ENCODE assay signal across 18 cellular contexts in genomic region chr18:8037296-8037695, GRCh38.
DNase-seq lines count a peak whose midpoint lies in the region; ATAC-seq and TF ChIP-seq lines count a peak whose summit lies in the region.
"Had no signal": no experiment of that assay in that cellular context is flagged by ENCODE, and none has a peak within 500 bp of the region (broad histone marks: within the 10 kb centered on the region; RNA-seq: fewer than 3 reads in every experiment).

No MANE protein-coding gene starts in this region.

- H3K4me3 ChIP-seq in thyroid gland (replicated peaks in 1 of 3) (no peak overlapping the region), heart left ventricle (no peak overlapping the region)
- H3K4me3 ChIP-seq: BLaER1, GM23248 had no signal

- H3K27ac ChIP-seq in thyroid gland: peak overlapping the region; percentile 44 to 45 (median 44)
- no peak overlapping the region for H3K27ac ChIP-seq in heart left ventricle
- H3K27ac ChIP-seq: BLaER1, C4-2B, GM23248 had no signal

- peaks cover 31 to 33% of the 10 kb centered on the region in 2 donors for H3K4me1 ChIP-seq in thyroid gland
- H3K4me1 ChIP-seq in heart left ventricle: peaks cover 0 to 16% (median 3%) of the 10 kb centered on the region in 12 donors
- H3K4me1 ChIP-seq: BLaER1, Caco-2 had no signal

- H3K36me3 ChIP-seq in thyroid gland: no peaks in the 10 kb centered on the region
- no peaks in the 10 kb centered on the region for H3K36me3 ChIP-seq in heart left ventricle
- H3K36me3 ChIP-seq: BLaER1 had no signal

- TF ChIP-seq CTCF in neural crest cell (conservative IDR thresholded peaks at IDR 0.05) (no peak), thyroid gland (IDR thresholded peaks at IDR 0.05) (no peak), heart left ventricle (IDR thresholded peaks at IDR 0.05) (no peak)

- peak overlapping the region; percentile 38 for H3K4me3 Mint-ChIP-seq in activated T-helper 17 cell treated with anti-CD3 and anti-CD28 coated beads, Interleukin-2, amount 50 U/mL, for 72 hours
- H3K4me3 Mint-ChIP-seq in neural crest cell: no peak overlapping the region
- H3K4me3 Mint-ChIP-seq: B cell; CD4-positive, CD25-positive, alpha-beta regulatory T cell; CD8-positive, alpha-beta T cell had no signal

- TF ChIP-seq POLR2A in thyroid gland (IDR thresholded peaks at IDR 0.05) (no peak), heart left ventricle (IDR thresholded peaks at IDR 0.05) (no peak)

- H3K4me1 Mint-ChIP-seq in activated T-helper 17 cell treated with anti-CD3 and anti-CD28 coated beads, Interleukin-2, amount 50 U/mL, for 72 hours: peaks cover 3% of the 10 kb centered on the region
- H3K4me1 Mint-ChIP-seq in neural crest cell: no peaks in the 10 kb centered on the region
- H3K4me1 Mint-ChIP-seq: B cell; CD4-positive, CD25-positive, alpha-beta regulatory T cell had no signal

- H3K9me3 Mint-ChIP-seq in activated naive CD4-positive, alpha-beta T cell treated with anti-CD3 and anti-CD28 coated beads, Interleukin-2, amount 50 U/mL, for 72 hours: no peaks in the 10 kb centered on the region
- H3K9me3 Mint-ChIP-seq in activated T-helper 17 cell treated with anti-CD3 and anti-CD28 coated beads, Interleukin-2, amount 50 U/mL, for 72 hours: peaks cover 3% of the 10 kb centered on the region
- H3K9me3 Mint-ChIP-seq in neural crest cell: no peaks in the 10 kb centered on the region

- no peak for DNase-seq in activated naive CD4-positive, alpha-beta T cell treated with anti-CD3 and anti-CD28 coated beads, Interleukin-2, amount 50 U/mL, for 72 hours (ENCODE audit: low spot score in 2 of 2)
- DNase-seq in activated naive CD4-positive, alpha-beta T cell (lab: John Stamatoyannopoulos, UW): no peak
- DNase-seq in neural crest cell (ENCODE audit: low read depth, low spot score) (no peak), thyroid gland (no peak), NCI-H748 (lab: John Stamatoyannopoulos, UW; ENCODE audit: unreplicated experiment) (no peak), heart left ventricle (no peak)
- DNase-seq: Caco-2; CD4-positive, CD25-positive, alpha-beta regulatory T cell; CD8-positive, alpha-beta T cell; DMS153; DND-41; GM23248; H7; HCEC 1CT had no signal

- H3K9me3 ChIP-seq in thyroid gland (no peaks in the 10 kb centered on the region), heart left ventricle (peaks cover 0 to 5% (median 0%) of the 10 kb centered on the region in 12 donors)
- H3K9me3 ChIP-seq: BLaER1, Caco-2 had no signal

- intact Hi-C loops in thyroid gland (cut with DNase I): no loop called here
- intact Hi-C loops in heart left ventricle (cut with DNase I): no loop called here

- H3K27me3 ChIP-seq in thyroid gland: no peaks in the 10 kb centered on the region
- no peaks in the 10 kb centered on the region for H3K27me3 ChIP-seq in heart left ventricle
- H3K27me3 ChIP-seq: BLaER1 had no signal

- no peaks in the 10 kb centered on the region for H3K27me3 Mint-ChIP-seq in activated T-helper 17 cell treated with anti-CD3 and anti-CD28 coated beads, Interleukin-2, amount 50 U/mL, for 72 hours
- no peaks in the 10 kb centered on the region for H3K27me3 Mint-ChIP-seq in neural crest cell (ENCODE audit: low read depth)
- H3K27me3 Mint-ChIP-seq: B cell; CD4-positive, CD25-positive, alpha-beta regulatory T cell had no signal

- ATAC-seq in activated naive CD4-positive, alpha-beta T cell treated with anti-CD3 and anti-CD28 coated beads, Interleukin-2, amount 50 U/mL, for 72 hours: peak; percentile 22 to 79
- peak; percentile 91 for ATAC-seq in activated T-helper 17 cell treated with anti-CD3 and anti-CD28 coated beads, Interleukin-2, amount 50 U/mL, for 72 hours (replicated peaks)
- ATAC-seq in heart left ventricle: no peak
- ATAC-seq: CD8-positive, alpha-beta T cell had no signal

- no peaks in the 10 kb centered on the region for H3K36me3 Mint-ChIP-seq in activated naive CD4-positive, alpha-beta T cell treated with anti-CD3 and anti-CD28 coated beads, Interleukin-2, amount 50 U/mL, for 72 hours
- H3K36me3 Mint-ChIP-seq in activated T-helper 17 cell treated with anti-CD3 and anti-CD28 coated beads, Interleukin-2, amount 50 U/mL, for 72 hours (ENCODE audit: low read depth): no peaks in the 10 kb centered on the region
- H3K36me3 Mint-ChIP-seq in neural crest cell (ENCODE audit: low read depth): no peaks in the 10 kb centered on the region
- H3K36me3 Mint-ChIP-seq: CD4-positive, CD25-positive, alpha-beta regulatory T cell; CD8-positive, alpha-beta T cell had no signal

- WGBS in thyroid gland, 2 donors: 39 to 43% methylated on average over 1 of the region's 1 CpG
- 46 to 69% (median 61%) methylated on average over 1 of the region's 1 CpG for WGBS in heart left ventricle, 4 donors

- no peak overlapping the region for H3K27ac Mint-ChIP-seq in activated naive CD4-positive, alpha-beta T cell treated with anti-CD3 and anti-CD28 coated beads, Interleukin-2, amount 50 U/mL, for 72 hours
- no peak overlapping the region for H3K27ac Mint-ChIP-seq in activated T-helper 17 cell treated with anti-CD3 and anti-CD28 coated beads, Interleukin-2, amount 50 U/mL, for 72 hours
- H3K27ac Mint-ChIP-seq in neural crest cell (ENCODE audit: unreplicated experiment): peak overlapping the region; percentile 38
- H3K27ac Mint-ChIP-seq: B cell; CD4-positive, CD25-positive, alpha-beta regulatory T cell; CD8-positive, alpha-beta T cell had no signal

Comparison
In these comparisons a context has a peak if more than half of its experiments do, and no peak if none do; other contexts are left out.
1. ATAC-seq: peak in activated naive CD4-positive, alpha-beta T cell treated with anti-CD3 and anti-CD28 coated beads, Interleukin-2, amount 50 U/mL, for 72 hours (2 of 2) and activated T-helper 17 cell treated with anti-CD3 and anti-CD28 coated beads, Interleukin-2, amount 50 U/mL, for 72 hours (single experiment); none in heart left ventricle (0 of 4).
2. H3K27ac ChIP-seq: peak in thyroid gland (3 of 3); none in heart left ventricle (0 of 12).